ENCODE assay signal across 9 cellular contexts in genomic region chr5:31640024-31640423, GRCh38. TPM values are rescaled to one million over a fixed set of nuclear protein-coding genes. Genes with fewer than 3 reads are reported as not detected.
DNase-seq lines count a peak whose midpoint lies in the region; ATAC-seq and TF ChIP-seq lines count a peak whose summit lies in the region.
"Had no signal": no experiment of that assay in that cellular context is flagged by ENCODE, and none has a peak within 500 bp of the region (broad histone marks: within the 10 kb centered on the region; RNA-seq: fewer than 3 reads in every experiment).

No MANE protein-coding gene starts in this region.

- no peak for DNase-seq in Right ventricle myocardium inferior (ENCODE audit: missing footprints)
- DNase-seq in cardiac septum (ENCODE audit: low spot score), result no peak
- DNase-seq in coronary artery (ENCODE audit: low spot score), result no peak
- DNase-seq in lower lobe of right lung, result no peak
- DNase-seq in upper lobe of right lung, result no peak
- DNase-seq in Kasumi-1 (lab: John Stamatoyannopoulos, UW), result no peak
- DNase-seq: AML-193 had no signal

- intact Hi-C loops in Right ventricle myocardium inferior (cut with DNase I), result loop anchor here (2.0 kb wide), 1 partner anchor 31 kb away; no protein-coding TSS in a partner anchor
- intact Hi-C loops in cardiac septum (cut with DNase I), result loop anchor here (5.0 kb wide), 1 partner anchor 92 kb away; no protein-coding TSS in a partner anchor
- intact Hi-C loops in lower lobe of right lung (cut with DNase I), result no loop called here
- intact Hi-C loops in upper lobe of right lung (cut with DNase I), result no loop called here

- H3K9me3 ChIP-seq in lower lobe of right lung, result no peaks in the 10 kb centered on the region
- no peaks in the 10 kb centered on the region for H3K9me3 ChIP-seq in upper lobe of right lung

- H3K27me3 ChIP-seq in lower lobe of right lung (ENCODE audit: low read depth), result peaks cover 3% of the 10 kb centered on the region
- H3K27me3 ChIP-seq in upper lobe of right lung, result peaks cover 7% of the 10 kb centered on the region

- H3K27ac ChIP-seq in coronary artery, result no peak overlapping the region
- H3K27ac ChIP-seq in lower lobe of right lung, result no peak overlapping the region
- H3K27ac ChIP-seq in upper lobe of right lung, result no peak overlapping the region

- H3K4me1 ChIP-seq in lower lobe of right lung (peaks cover 22% of the 10 kb centered on the region), upper lobe of right lung (peaks cover 8% of the 10 kb centered on the region)

- H3K4me3 ChIP-seq in coronary artery (peak overlapping the region; percentile 83), lower lobe of right lung (peak overlapping the region; percentile 73), upper lobe of right lung (peak overlapping the region; percentile 61)

- TF ChIP-seq CTCF in coronary artery (IDR thresholded peaks at IDR 0.05), result no peak
- TF ChIP-seq CTCF in lower lobe of right lung (IDR thresholded peaks at IDR 0.05), result no peak
- no peak for TF ChIP-seq CTCF in upper lobe of right lung (IDR thresholded peaks at IDR 0.05)

- peak; percentile 54 for ATAC-seq in Right ventricle myocardium inferior
- ATAC-seq in lower lobe of right lung, result peak; percentile 44 to 47
- peak; percentile 62 for ATAC-seq in upper lobe of right lung
- no peak for ATAC-seq in GM18909 (IDR thresholded peaks at IDR 0.05; ENCODE audit: poor library complexity, unreplicated experiment)
- no peak for ATAC-seq in GM21367 (IDR thresholded peaks at IDR 0.05; ENCODE audit: unreplicated experiment)

- H3K36me3 ChIP-seq in lower lobe of right lung (no peaks in the 10 kb centered on the region), upper lobe of right lung (no peaks in the 10 kb centered on the region)

RNA-seq across cellular contexts. Expression of gene PDZD2, which starts 1.1 kb away (rescaled TPM):
- total RNA-seq in Right ventricle myocardium inferior (59.4 TPM), cardiac septum (67.1 TPM), lower lobe of right lung (67.8 TPM), upper lobe of right lung (70.9 TPM)

Comparison
In these comparisons a context has a peak if more than half of its experiments do, and no peak if none do; other contexts are left out.
1. ATAC-seq: peak in Right ventricle myocardium inferior (single experiment), lower lobe of right lung (2 of 2) and upper lobe of right lung (single experiment); none in GM18909 (single experiment) and GM21367 (single experiment).
2. intact Hi-C loops: an anchor here in Right ventricle myocardium inferior (2.0 kb wide) and cardiac septum (5.0 kb wide); none called in lower lobe of right lung and upper lobe of right lung.
3. Peak in every context shown above with its lines, with median percentiles within 50 percentile points of each other: H3K4me3 ChIP-seq.